Comparison of ENCODE assay signal across 11 cellular contexts in the genomic region with DNA sequence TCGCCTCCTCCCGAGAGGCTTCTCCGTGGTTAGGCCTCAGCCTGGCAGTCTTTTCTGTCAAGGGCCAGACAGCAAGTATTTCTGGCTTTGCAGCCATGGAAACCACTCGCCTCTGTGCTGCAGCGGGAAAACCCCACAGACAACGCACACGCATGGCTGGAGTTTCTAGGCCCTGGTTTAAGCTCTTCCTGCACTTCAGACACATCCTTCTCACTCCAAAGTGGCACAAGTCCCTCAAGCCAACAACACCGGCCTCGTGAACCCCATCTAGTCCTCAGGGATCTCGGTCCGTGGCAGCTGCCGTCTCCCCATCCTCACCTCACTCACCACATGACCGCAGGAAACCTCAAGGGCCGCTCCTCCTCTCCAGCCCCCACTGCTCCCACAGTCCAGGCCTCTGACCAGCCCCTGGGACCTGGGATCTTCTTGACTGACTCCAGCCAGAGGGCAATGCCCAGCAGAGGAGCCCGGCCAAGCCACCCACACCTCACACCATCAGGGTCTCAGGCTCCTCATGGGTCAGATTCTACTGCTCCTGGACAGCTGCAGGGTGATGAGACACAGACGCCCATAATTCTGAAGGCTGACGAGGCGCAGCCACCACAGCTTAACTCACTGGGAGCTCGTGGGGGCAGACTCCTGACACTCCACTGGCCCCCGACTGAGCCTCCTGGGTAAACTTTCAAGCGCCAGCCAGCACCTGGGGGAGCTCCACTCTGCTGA. TPM values are rescaled to one million over a fixed set of nuclear protein-coding genes. Genes with fewer than 3 reads are reported as not detected.
A peak's percentile ranks its signal among the peaks of the same experiment; 100 is the strongest.
DNase-seq lines count a peak whose midpoint lies in the region; ATAC-seq and TF ChIP-seq lines count a peak whose summit lies in the region.
"Had no signal": no experiment of that assay in that cellular context is flagged by ENCODE, and none has a peak within 500 bp of the region (broad histone marks: within the 10 kb centered on the region; RNA-seq: fewer than 3 reads in every experiment).

No MANE protein-coding gene starts in this region.

- H3K4me1 ChIP-seq in osteoblast (ENCODE audit: insufficient read depth, low read length), result peaks cover 23% of the 10 kb centered on the region

- peaks cover 21% of the 10 kb centered on the region for H3K79me2 ChIP-seq in osteoblast (ENCODE audit: insufficient read depth, low read length)

- H4K20me1 ChIP-seq in osteoblast (ENCODE audit: insufficient read depth, low read length), result peaks cover 10% of the 10 kb centered on the region

- DNase-seq in DMS53 (lab: John Stamatoyannopoulos, UW) (peak; percentile 37), DMS53 treated with DMSO at 0.1 percent for 48 hours (lab: John Stamatoyannopoulos, UW; ENCODE audit: unreplicated experiment) (no peak), T-helper 17 cell (no peak), osteoblast (ENCODE audit: insufficient read length, low spot score, missing footprints) (peak; percentile 69), T-helper 2 cell (no peak), amniotic stem cell (lab: John Stamatoyannopoulos, UW) (no peak)
- DNase-seq in activated T-cell treated with anti-CD3 and anti-CD28 coated beads, Interleukin-2, amount 50 U/mL, for 4 hours, result no peak
- DNase-seq: stimulated activated CD4-positive, alpha-beta T cell treated with anti-CD3 and anti-CD28 coated beads, Interleukin-2, amount 100 ng/mL, for 24 hours had no signal

- H3K27ac Mint-ChIP-seq in T-helper 17 cell, result no peak overlapping the region

- peak overlapping the region; percentile 10 for H3K4me2 ChIP-seq in osteoblast (ENCODE audit: insufficient read depth, low read length)

- H3K9me3 Mint-ChIP-seq in activated T-cell treated with anti-CD3 and anti-CD28 coated beads, Interleukin-2, amount 50 U/mL, for 4 hours, result no peaks in the 10 kb centered on the region

- H3K27ac ChIP-seq in osteoblast (ENCODE audit: low read depth, low read length), result peak overlapping the region; percentile 60
- H3K27ac ChIP-seq: 22Rv1, esophagus muscularis mucosa had no signal

- H3K27me3 Mint-ChIP-seq in T-helper 17 cell, result no peaks in the 10 kb centered on the region
- H3K27me3 Mint-ChIP-seq in activated T-cell treated with anti-CD3 and anti-CD28 coated beads, Interleukin-2, amount 50 U/mL, for 4 hours (ENCODE audit: low read depth), result no peaks in the 10 kb centered on the region

- TF ChIP-seq CTCF in osteoblast (IDR thresholded peaks at IDR 0.05; ENCODE audit: extremely low read depth, low read depth, low read length), result no peak

- peak; percentile 64 for ATAC-seq in HG02623 (IDR thresholded peaks at IDR 0.05; ENCODE audit: unreplicated experiment)
- ATAC-seq in T-helper 17 cell, result peak; percentile 41
- no peak for ATAC-seq in activated T-cell treated with anti-CD3 and anti-CD28 coated beads, Interleukin-2, amount 50 U/mL, for 4 hours

- H2AFZ ChIP-seq in osteoblast (ENCODE audit: low read length), result no peak overlapping the region

- H3K4me3 ChIP-seq in osteoblast (ENCODE audit: insufficient read depth, low read length), result no peak overlapping the region
- H3K4me3 ChIP-seq: esophagus muscularis mucosa had no signal

- no peak overlapping the region for H3K4me3 Mint-ChIP-seq in T-helper 17 cell
- no peak overlapping the region for H3K4me3 Mint-ChIP-seq in activated T-cell treated with anti-CD3 and anti-CD28 coated beads, Interleukin-2, amount 50 U/mL, for 4 hours

- no peaks in the 10 kb centered on the region for H3K9me3 ChIP-seq in T-helper 17 cell (ENCODE audit: control insufficient read depth, low read length, poor library complexity, severe bottlenecking)
- no peaks in the 10 kb centered on the region for H3K9me3 ChIP-seq in osteoblast (ENCODE audit: low read depth, low read length)
- H3K9me3 ChIP-seq: esophagus muscularis mucosa had no signal

- peaks cover 11% of the 10 kb centered on the region for H3K4me1 Mint-ChIP-seq in T-helper 17 cell
- peaks cover 6% of the 10 kb centered on the region for H3K4me1 Mint-ChIP-seq in activated T-cell treated with anti-CD3 and anti-CD28 coated beads, Interleukin-2, amount 50 U/mL, for 4 hours (ENCODE audit: low read depth)

- H3K36me3 ChIP-seq in osteoblast (ENCODE audit: insufficient read depth, low read length), result peaks cover 65% of the 10 kb centered on the region

- peaks cover 15% of the 10 kb centered on the region for H3K36me3 Mint-ChIP-seq in T-helper 17 cell (ENCODE audit: low read depth)
- peaks cover 36% of the 10 kb centered on the region for H3K36me3 Mint-ChIP-seq in activated T-cell treated with anti-CD3 and anti-CD28 coated beads, Interleukin-2, amount 50 U/mL, for 4 hours (ENCODE audit: insufficient read depth)

- H3K27me3 ChIP-seq in osteoblast (ENCODE audit: insufficient read depth, low read length), result no peaks in the 10 kb centered on the region
- H3K27me3 ChIP-seq: esophagus muscularis mucosa had no signal

RNA-seq across cellular contexts. Expression of a gene that starts 21.7 kb away (rescaled TPM):
- total RNA-seq in T-helper 17 cell (10 to 100 TPM; 34.4 to 41.4 TPM), osteoblast (68.4 and 75.3 TPM in 2 replicates)
- total RNA-seq in activated T-cell treated with anti-CD3 and anti-CD28 coated beads, Interleukin-2, amount 50 U/mL, for 4 hours, result 100 to 1,000 TPM; 128 to 141 (median 133) TPM

RNA-seq across cellular contexts. Expression of a gene that starts 37.0 kb away (rescaled TPM):
- total RNA-seq in T-helper 17 cell (10 to 100 TPM; 55.0 to 62.2 TPM), osteoblast (53.0 and 58.6 TPM in 2 replicates)
- 10 to 100 TPM; 84.0 to 97.0 (median 91.0) TPM for total RNA-seq in activated T-cell treated with anti-CD3 and anti-CD28 coated beads, Interleukin-2, amount 50 U/mL, for 4 hours

RNA-seq across cellular contexts. Expression of a gene that starts 41.1 kb away (rescaled TPM):
- total RNA-seq in T-helper 17 cell, result under 1 TPM in 1 of 2 donors, not detected in 1; 0.12 TPM
- 0.29 and 0.36 TPM in 2 replicates for total RNA-seq in osteoblast
- total RNA-seq in activated T-cell treated with anti-CD3 and anti-CD28 coated beads, Interleukin-2, amount 50 U/mL, for 4 hours, result under 1 TPM; 0.08 to 0.30 (median 0.29) TPM

Comparison
In these comparisons a context has a peak if more than half of its experiments do, and no peak if none do; other contexts are left out.
1. DNase-seq: peak in DMS53 (single experiment) and osteoblast (single experiment); none in DMS53 treated with DMSO at 0.1 percent for 48 hours (single experiment), T-helper 17 cell (0 of 3), activated T-cell treated with anti-CD3 and anti-CD28 coated beads, Interleukin-2, amount 50 U/mL, for 4 hours (single experiment), T-helper 2 cell (0 of 5) and amniotic stem cell (single experiment).
2. ATAC-seq: peak in HG02623 (single experiment) and T-helper 17 cell (single experiment); none in activated T-cell treated with anti-CD3 and anti-CD28 coated beads, Interleukin-2, amount 50 U/mL, for 4 hours (0 of 2).